Comparison of ENCODE assay signal across 16 cellular contexts in the genomic region with DNA sequence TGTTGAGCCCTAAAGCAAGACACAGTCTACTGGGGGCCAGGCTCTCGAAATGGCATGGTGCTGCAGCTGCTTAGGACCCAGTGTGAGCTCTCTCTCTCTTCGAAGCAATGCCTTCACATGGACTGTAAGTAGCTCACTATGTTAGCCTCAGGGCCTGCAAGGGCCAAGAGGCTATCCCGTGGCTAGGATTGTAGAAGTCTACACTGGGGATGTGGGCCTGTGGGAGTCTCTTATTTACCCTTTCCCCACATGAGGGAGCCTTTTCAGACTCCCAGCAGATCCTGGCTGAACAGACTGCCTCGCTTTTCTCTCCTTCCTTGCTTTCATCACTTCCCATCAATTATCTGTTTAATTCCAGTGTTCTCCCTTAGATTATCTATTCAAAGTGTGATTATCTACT.
DNase-seq lines count a peak whose midpoint lies in the region; ATAC-seq, FAIRE-seq and TF ChIP-seq lines count a peak whose summit lies in the region.
"Had no signal": no experiment of that assay in that cellular context is flagged by ENCODE, and none has a peak within 500 bp of the region (broad histone marks: within the 10 kb centered on the region; RNA-seq: fewer than 3 reads in every experiment).

No MANE protein-coding gene starts in this region.

- H2BK20ac ChIP-seq in H9 (ENCODE audit: low read depth, low read length, poor library complexity, severe bottlenecking) (no peak overlapping the region), H1 (ENCODE audit: low read length) (no peak overlapping the region)

- H3K27ac ChIP-seq in H9 (ENCODE audit: insufficient read length, low read depth, low read length) (no peak overlapping the region), H1 (ENCODE audit: low read depth, low read length) (no peak overlapping the region), mesendoderm (ENCODE audit: low read depth, low read length) (no peak overlapping the region), left lung (no peak overlapping the region)
- H3K27ac ChIP-seq in CD4-positive, alpha-beta memory T cell (ENCODE audit: low read depth, low read length), result no peak overlapping the region
- H3K27ac ChIP-seq: A549, C4-2B had no signal

- H3K4me1 ChIP-seq in H9 (ENCODE audit: insufficient read depth, low read length) (no peaks in the 10 kb centered on the region), H1 (replicated peaks in 1 of 4; ENCODE audit: control insufficient read depth in 3 of 4, insufficient read depth in 4 of 4, low read length in 3 of 4) (no peaks in the 10 kb centered on the region), mesendoderm (ENCODE audit: control insufficient read depth, low read depth, low read length) (no peaks in the 10 kb centered on the region), left lung (no peaks in the 10 kb centered on the region)
- H3K4me1 ChIP-seq in CD4-positive, alpha-beta memory T cell (ENCODE audit: insufficient read depth, low read length), result no peaks in the 10 kb centered on the region
- H3K4me1 ChIP-seq: A549, BE2C, Caco-2 had no signal

- no peak overlapping the region for H4K91ac ChIP-seq in H9 (ENCODE audit: insufficient read length, low read depth, low read length)
- H4K91ac ChIP-seq in H1 (replicated peaks; ENCODE audit: insufficient read length, low read length), result no peak overlapping the region

- H4K8ac ChIP-seq in H9 (replicated peaks; ENCODE audit: insufficient read length, low read depth, low read length) (no peak overlapping the region), H1 (ENCODE audit: extremely low read depth, insufficient read depth, low read length) (no peak overlapping the region), mesendoderm (ENCODE audit: low read depth, low read length) (no peak overlapping the region)

- WGBS in H9 (ENCODE audit: extremely low coverage, insufficient read length, low lambda C conversion rate), result no CpG with 5 or more reads among the region's 4 CpGs
- WGBS in H1 (ENCODE audit: extremely low coverage in 1 of 2, insufficient coverage in 1 of 2, insufficient read length in 1 of 2, insufficient replicate concordance in 2 of 2, low coverage in 1 of 2, low lambda C conversion rate in 2 of 2, missing lambda C conversion rate in 1 of 2), 2 experiments, result 85% methylated on average over 4 of the region's 4 CpGs; no CpG with 5 or more reads in 1 of the 2 experiments
- WGBS in mesendoderm (ENCODE audit: extremely low coverage, insufficient coverage, low lambda C conversion rate), result no CpG with 5 or more reads among the region's 4 CpGs

- H3K9me3 ChIP-seq in H9 (ENCODE audit: control insufficient read depth, low read depth, low read length), result no peaks in the 10 kb centered on the region
- no peaks in the 10 kb centered on the region; a peak in 1 of 4 replicates for H3K9me3 ChIP-seq in H1 (ENCODE audit: insufficient read depth in 2 of 2, low read depth in 1 of 2, low read length in 1 of 2)
- no peaks in the 10 kb centered on the region for H3K9me3 ChIP-seq in CD4-positive, alpha-beta memory T cell (ENCODE audit: control insufficient read depth in 1 of 2, low read length in 2 of 2)
- H3K9me3 ChIP-seq in left lung, result peaks cover 0 to 13% of the 10 kb centered on the region in 2 donors
- H3K9me3 ChIP-seq: BE2C, Caco-2 had no signal

- H2BK120ac ChIP-seq in H9 (ENCODE audit: low read depth, low read length, poor library complexity, severe bottlenecking), result no peak overlapping the region
- H2BK120ac ChIP-seq in H1 (replicated peaks; ENCODE audit: low read depth, low read length), result no peak overlapping the region
- no peak overlapping the region for H2BK120ac ChIP-seq in mesendoderm (ENCODE audit: low read depth, low read length)

- H3K9me3 Mint-ChIP-seq in H9, result peaks cover 0 to 11% of the 10 kb centered on the region in 2 experiments; a peak in 3 of 5 replicates
- peaks cover 0 to 31% (median 23%) of the 10 kb centered on the region in 8 donors for H3K9me3 Mint-ChIP-seq in CD4-positive, alpha-beta memory T cell

- no peak overlapping the region for H3K23ac ChIP-seq in H9 (ENCODE audit: insufficient read length, low read depth, low read length)
- no peak overlapping the region for H3K23ac ChIP-seq in H1 (ENCODE audit: insufficient read length)
- H3K23ac ChIP-seq in mesendoderm (ENCODE audit: low read length), result no peak overlapping the region

- no peak; a peak in 1 of 4 replicates for TF ChIP-seq RAD21 in H1 (IDR thresholded peaks at IDR 0.05 in 1 of 2, conservative IDR thresholded peaks at IDR 0.05 in 1 of 2; ENCODE audit: low read depth in 2 of 2, low read length in 2 of 2)

- DNase-seq in H9, result no peak
- no peak for DNase-seq in H1 (ENCODE audit: low read depth in 1 of 2, low spot score in 2 of 2)
- peak; percentile 27 for DNase-seq in mesendoderm
- DNase-seq in NCI-H69 (lab: John Stamatoyannopoulos, UW), result no peak
- no peak for DNase-seq in CD4-positive, alpha-beta memory T cell
- no peak for DNase-seq in left lung
- DNase-seq: BE2C; Caco-2; CD8-positive, alpha-beta memory T cell; DND-41; GDM1; H7 had no signal

- H3K4me3 Mint-ChIP-seq in H9, result no peak overlapping the region
- H3K4me3 Mint-ChIP-seq in CD4-positive, alpha-beta memory T cell, result no peak overlapping the region
- H3K4me3 Mint-ChIP-seq: CD8-positive, alpha-beta memory T cell had no signal

- H3K27me3 ChIP-seq in H9 (ENCODE audit: insufficient read depth, low read length) (no peaks in the 10 kb centered on the region), H1 (replicated peaks in 1 of 4; ENCODE audit: control insufficient read depth in 3 of 4, extremely low read depth in 1 of 4, insufficient read depth in 3 of 4, low read length in 3 of 4) (peaks cover 0 to 1% (median 0%) of the 10 kb centered on the region in 4 experiments; a peak in 1 of 7 replicates), mesendoderm (ENCODE audit: insufficient read depth, low read length, poor library complexity) (no peaks in the 10 kb centered on the region), left lung (no peaks in the 10 kb centered on the region)
- H3K27me3 ChIP-seq in CD4-positive, alpha-beta memory T cell (ENCODE audit: insufficient read depth, low read length), result no peaks in the 10 kb centered on the region
- H3K27me3 ChIP-seq: BE2C had no signal

- H2BK15ac ChIP-seq in H9 (ENCODE audit: low read depth, low read length) (no peak overlapping the region), H1 (ENCODE audit: low read length) (no peak overlapping the region), mesendoderm (replicated peaks; ENCODE audit: low read depth) (no peak overlapping the region)

- TF ChIP-seq CTCF in H9 (conservative IDR thresholded peaks at IDR 0.05) (peak; percentile 16; the same call in 1 of the 3 replicates), H1 (IDR thresholded peaks at IDR 0.05; ENCODE audit: control extremely low read depth in 1 of 3, insufficient read depth in 1 of 3, low read depth in 1 of 3, low read length in 3 of 3) (no peak), left lung (IDR thresholded peaks at IDR 0.05) (no peak)

- H4K5ac ChIP-seq in H9 (ENCODE audit: insufficient read length, low read depth, low read length) (no peak overlapping the region), H1 (ENCODE audit: insufficient read length, low read depth, low read length) (no peak overlapping the region), mesendoderm (ENCODE audit: low read length) (no peak overlapping the region)

- TF ChIP-seq EP300 in H1 (IDR thresholded peaks at IDR 0.05; ENCODE audit: borderline replicate concordance in 1 of 2, low read depth in 2 of 2, low read length in 2 of 2), result no peak

- H3K4me1 Mint-ChIP-seq in H9, result no peaks in the 10 kb centered on the region; a peak in 1 of 4 replicates
- H3K4me1 Mint-ChIP-seq in CD4-positive, alpha-beta memory T cell, result no peaks in the 10 kb centered on the region
- H3K4me1 Mint-ChIP-seq: CD8-positive, alpha-beta memory T cell had no signal

- H2BK5ac ChIP-seq in H9 (ENCODE audit: insufficient read length, low read length) (no peak overlapping the region), H1 (ENCODE audit: low read depth, low read length) (no peak overlapping the region), mesendoderm (ENCODE audit: low read length) (no peak overlapping the region)

- H2BK12ac ChIP-seq in H9 (ENCODE audit: insufficient read length, low read depth, low read length) (no peak overlapping the region), H1 (ENCODE audit: low read depth, low read length) (no peak overlapping the region)

- TF ChIP-seq POLR2A in H1 (IDR thresholded peaks at IDR 0.05; ENCODE audit: control extremely low read depth in 1 of 2, low read depth in 2 of 2, low read length in 2 of 2), result no peak

- FAIRE-seq in H1 (lab: Jason Lieb, UNC), result no peak
- FAIRE-seq: A549, GM12892, GM19239 had no signal

- H3K18ac ChIP-seq in H9 (ENCODE audit: insufficient read length, low read depth, low read length) (no peak overlapping the region), H1 (ENCODE audit: extremely low read depth, low read length) (no peak overlapping the region), mesendoderm (ENCODE audit: low read length) (no peak overlapping the region)

- H2AK5ac ChIP-seq in H9 (ENCODE audit: insufficient read length, low read length) (no peak overlapping the region), H1 (ENCODE audit: low read depth, low read length) (no peak overlapping the region), mesendoderm (ENCODE audit: low read length) (no peak overlapping the region)

- no peaks in the 10 kb centered on the region for H3K79me1 ChIP-seq in H9 (ENCODE audit: insufficient read depth, low read depth, low read length, poor library complexity, severe bottlenecking)
- no peaks in the 10 kb centered on the region for H3K79me1 ChIP-seq in H1 (ENCODE audit: low read depth, low read length)
- no peaks in the 10 kb centered on the region for H3K79me1 ChIP-seq in mesendoderm (ENCODE audit: low read length)

- H3K36me3 ChIP-seq in H1 (ENCODE audit: control insufficient read depth in 2 of 4, insufficient read depth in 4 of 4, low read length in 3 of 4) (no peaks in the 10 kb centered on the region), mesendoderm (ENCODE audit: control insufficient read depth, insufficient read depth, low read length) (no peaks in the 10 kb centered on the region), left lung (no peaks in the 10 kb centered on the region)
- H3K36me3 ChIP-seq in CD4-positive, alpha-beta memory T cell (ENCODE audit: insufficient read depth, low read length), result no peaks in the 10 kb centered on the region
- H3K36me3 ChIP-seq: BE2C had no signal

- H2AFZ ChIP-seq in H9 (ENCODE audit: low read length) (no peak overlapping the region), H1 (ENCODE audit: low read length) (peak overlapping the region; percentile 57)

- H3K14ac ChIP-seq in H9 (ENCODE audit: insufficient read depth, low read length) (no peak overlapping the region), H1 (ENCODE audit: insufficient read length) (no peak overlapping the region)

- H3K4ac ChIP-seq in H9 (ENCODE audit: low read depth, low read length) (no peak overlapping the region), H1 (replicated peaks; ENCODE audit: insufficient read length, low read depth, low read length) (no peak overlapping the region), mesendoderm (ENCODE audit: low read depth, low read length) (no peak overlapping the region)

- H3K56ac ChIP-seq in H9 (ENCODE audit: insufficient read length, low read depth, low read length) (no peak overlapping the region), H1 (replicated peaks; ENCODE audit: insufficient read length, low read depth, low read length) (no peak overlapping the region), mesendoderm (ENCODE audit: low read length) (no peak overlapping the region)

- H3K79me2 ChIP-seq in H9 (ENCODE audit: insufficient read depth, low read length) (no peaks in the 10 kb centered on the region), H1 (ENCODE audit: control insufficient read depth in 1 of 2, insufficient read depth in 2 of 2, low read length in 2 of 2) (no peaks in the 10 kb centered on the region), mesendoderm (ENCODE audit: control insufficient read depth, insufficient read depth, low read length) (no peaks in the 10 kb centered on the region)

- H4K20me1 ChIP-seq in H9 (ENCODE audit: control insufficient read depth, insufficient read depth, insufficient read length) (no peaks in the 10 kb centered on the region), H1 (replicated peaks in 1 of 2; ENCODE audit: control insufficient read depth in 1 of 2, insufficient read depth in 2 of 2, low read length in 2 of 2) (no peaks in the 10 kb centered on the region)

- H3K4me3 ChIP-seq in H1 (ENCODE audit: extremely low read depth in 1 of 4, insufficient read depth in 2 of 4, low read depth in 3 of 4, low read length in 4 of 4) (no peak overlapping the region), mesendoderm (ENCODE audit: low read length) (no peak overlapping the region), left lung (no peak overlapping the region)
- H3K4me3 ChIP-seq in CD4-positive, alpha-beta memory T cell (ENCODE audit: low read length in 2 of 2), result no peak overlapping the region
- H3K4me3 ChIP-seq: A549 had no signal

- no peak for ATAC-seq in left lung
- ATAC-seq: A549 had no signal

- H3K36me3 Mint-ChIP-seq in H9 (ENCODE audit: insufficient read depth in 1 of 3, low read depth in 3 of 3), result no peaks in the 10 kb centered on the region
- peaks cover 3 to 12% of the 10 kb centered on the region in 2 donors for H3K36me3 Mint-ChIP-seq in CD4-positive, alpha-beta memory T cell

- POLR2A ChIA-PET in H1 (lab: Charles Lee; ENCODE audit: partially characterized antibody), result interaction anchor here (0.6 kb wide), 1 partner anchor 33 kb away, joined by 3 read pairs; no protein-coding TSS in a partner anchor
- POLR2A ChIA-PET in CD4-positive, alpha-beta memory T cell (lab: Charles Lee; ENCODE audit: partially characterized antibody), result no interaction called here

- H3K27ac Mint-ChIP-seq in H9, result no peak overlapping the region
- no peak overlapping the region for H3K27ac Mint-ChIP-seq in CD4-positive, alpha-beta memory T cell

- intact Hi-C loops in CD4-positive, alpha-beta memory T cell (cut with micrococcal nuclease), result no loop called here
- intact Hi-C loops in left lung (cut with DNase I), result no loop called here

- H3K23me2 ChIP-seq in H9 (ENCODE audit: insufficient read length, low read depth, low read length, poor library complexity, severe bottlenecking), result no peaks in the 10 kb centered on the region
- H3K23me2 ChIP-seq in H1 (ENCODE audit: low read depth, low read length), result no peaks in the 10 kb centered on the region; the same call in 1 of the 2 replicates

- H3K27me3 Mint-ChIP-seq in H9 (ENCODE audit: low read depth), result no peaks in the 10 kb centered on the region
- H3K27me3 Mint-ChIP-seq in CD4-positive, alpha-beta memory T cell, result peaks cover 1% of the 10 kb centered on the region in 2 donors

- H3K9ac ChIP-seq in H9 (ENCODE audit: extremely low read depth, insufficient read length, low read length), result no peak overlapping the region
- no peak overlapping the region for H3K9ac ChIP-seq in H1 (replicated peaks in 1 of 4; ENCODE audit: extremely low read depth in 1 of 4, low read depth in 3 of 4, low read length in 3 of 4)
- H3K9ac ChIP-seq in mesendoderm (ENCODE audit: low read length), result no peak overlapping the region

- H3K4me2 ChIP-seq in H9 (ENCODE audit: insufficient read depth, insufficient read length, low read length) (no peak overlapping the region), H1 (ENCODE audit: insufficient read depth in 1 of 2, low read depth in 2 of 2, low read length in 2 of 2) (no peak overlapping the region), mesendoderm (ENCODE audit: low read length) (no peak overlapping the region)
- H3K4me2 ChIP-seq: A549 had no signal

- H3T11ph ChIP-seq in H9 (ENCODE audit: low read length), result no peak overlapping the region

- CTCF ChIA-PET in H1 (lab: Charles Lee; ENCODE audit: partially characterized antibody), result interaction anchor here (1.1 kb wide), 1 partner anchor 278 kb away, joined by 3 read pairs; no protein-coding TSS in a partner anchor
- CTCF ChIA-PET in CD4-positive, alpha-beta memory T cell (lab: Charles Lee; ENCODE audit: partially characterized antibody), result no interaction called here
